Comparison of ENCODE assay signal across 8 cellular contexts in the genomic region with DNA sequence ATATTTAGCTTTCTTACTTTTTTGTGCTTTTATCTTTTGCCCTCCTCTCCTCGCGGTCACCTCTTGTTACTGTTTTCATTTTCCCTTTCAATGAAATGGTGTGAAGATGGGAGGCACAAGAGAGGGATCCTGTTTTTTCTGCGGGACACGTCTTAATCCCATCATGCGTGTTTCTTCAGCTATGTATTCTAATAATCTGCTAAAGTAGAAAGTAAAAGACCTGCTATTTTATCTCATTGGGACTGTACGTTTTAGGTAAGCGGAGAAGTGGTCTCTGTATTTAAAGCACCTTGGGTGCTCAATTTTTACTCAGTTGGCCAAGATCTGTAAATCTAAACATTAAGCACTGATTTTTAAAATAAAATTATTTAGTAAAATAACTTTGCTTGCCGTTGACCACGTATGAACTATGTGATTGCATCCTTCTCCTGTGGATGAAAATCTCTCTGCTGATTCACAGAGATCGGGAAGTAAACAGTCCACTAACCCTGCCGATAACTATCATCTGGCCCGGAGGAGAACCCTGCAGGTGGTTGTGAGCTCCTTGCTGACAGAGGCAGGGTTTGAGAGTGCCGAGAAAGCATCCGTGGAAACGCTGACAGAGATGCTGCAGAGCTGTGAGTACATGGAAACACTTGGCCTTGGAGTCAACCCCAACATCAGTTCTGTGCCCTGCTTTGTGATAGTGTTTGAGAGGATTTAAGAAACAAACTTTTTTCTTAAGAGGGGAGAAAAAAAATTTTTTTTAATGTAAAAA. TPM values are rescaled to one million over a fixed set of nuclear protein-coding genes. Genes with fewer than 3 reads are reported as not detected.
A peak's percentile ranks its signal among the peaks of the same experiment; 100 is the strongest.
DNase-seq lines count a peak whose midpoint lies in the region; ATAC-seq and TF ChIP-seq lines count a peak whose summit lies in the region.

No MANE protein-coding gene starts in this region.

- peak overlapping the region; percentile 63 for H3K4me2 ChIP-seq in mesenchymal stem cell (ENCODE audit: low read length, poor library complexity, severe bottlenecking)

- H4K91ac ChIP-seq in mesenchymal stem cell (ENCODE audit: low read length) = no peak overlapping the region

- H2BK5ac ChIP-seq in mesenchymal stem cell (ENCODE audit: low read depth, low read length, poor library complexity, severe bottlenecking) = no peak overlapping the region

- H2BK12ac ChIP-seq in mesenchymal stem cell (ENCODE audit: low read length in 2 of 2) = no peak overlapping the region

- H3K27me3 ChIP-seq in heart left ventricle (no peaks in the 10 kb centered on the region), body of pancreas (no peaks in the 10 kb centered on the region), mesenchymal stem cell (ENCODE audit: control insufficient read depth in 1 of 2, insufficient read depth in 1 of 2, low read length in 2 of 2) (no peaks in the 10 kb centered on the region), uterus (no peaks in the 10 kb centered on the region)

- H3K27ac ChIP-seq in heart left ventricle = peak overlapping the region in 11 of 12 donors; percentile 90 to 98 (median 95)
- H3K27ac ChIP-seq in body of pancreas = peak overlapping the region in 3 of 4 donors; percentile 85 to 96 (median 91)
- no peak overlapping the region for H3K27ac ChIP-seq in mesenchymal stem cell (ENCODE audit: low read length, poor library complexity, severe bottlenecking)
- peak overlapping the region; percentile 89 to 97 for H3K27ac ChIP-seq in uterus

- no peak overlapping the region for H3K18ac ChIP-seq in mesenchymal stem cell (ENCODE audit: low read depth in 1 of 2, low read length in 2 of 2)

- no peak for DNase-seq in heart left ventricle
- no peak for DNase-seq in left ventricle myocardium superior
- no peak for DNase-seq in body of pancreas
- no peak for DNase-seq in mesenchymal stem cell
- no peak for DNase-seq in uterus
- DNase-seq in SW480 (ENCODE audit: low spot score) = no peak
- no peak for DNase-seq in NCI-H2227 (lab: John Stamatoyannopoulos, UW; ENCODE audit: unreplicated experiment)

- H3K9ac ChIP-seq in mesenchymal stem cell (ENCODE audit: low read length) = peak overlapping the region; percentile 98

- no peak overlapping the region for H3K23ac ChIP-seq in mesenchymal stem cell (ENCODE audit: low read length in 2 of 2)

- intact Hi-C loops in heart left ventricle (cut with DNase I) (no loop called here), left ventricle myocardium superior (cut with micrococcal nuclease) (no loop called here), body of pancreas (cut with DNase I) (no loop called here), uterus (cut with DNase I; ENCODE audit: low total_unique reads) (no loop called here)

- no peak overlapping the region for H2AK5ac ChIP-seq in mesenchymal stem cell (ENCODE audit: low read length, severe bottlenecking)

- H3K9me3 ChIP-seq in heart left ventricle (no peaks in the 10 kb centered on the region), body of pancreas (no peaks in the 10 kb centered on the region), mesenchymal stem cell (ENCODE audit: control insufficient read depth, low read length) (no peaks in the 10 kb centered on the region), uterus (no peaks in the 10 kb centered on the region)

- no peak overlapping the region for H2AFZ ChIP-seq in mesenchymal stem cell (ENCODE audit: low read depth, low read length)

- H3K4me1 ChIP-seq in heart left ventricle (peaks cover 3 to 72% (median 44%) of the 10 kb centered on the region in 12 donors), body of pancreas (peaks cover 51% of the 10 kb centered on the region), mesenchymal stem cell (ENCODE audit: control insufficient read depth, insufficient read depth, low read depth, low read length) (peaks cover 18% of the 10 kb centered on the region), uterus (peaks cover 6 to 17% of the 10 kb centered on the region in 2 donors)

- no peak overlapping the region for H2BK120ac ChIP-seq in mesenchymal stem cell (ENCODE audit: low read depth, low read length)

- WGBS in heart left ventricle, 4 donors = 15 to 22% (median 17%) methylated on average over 15 of the region's 15 CpGs
- 2 to 11% methylated on average over 12 to 15 of the region's 15 CpGs for WGBS in body of pancreas, 2 donors
- WGBS in mesenchymal stem cell = 68% methylated on average over 8 of the region's 15 CpGs

- no peak for TF ChIP-seq POLR2A in heart left ventricle (IDR thresholded peaks at IDR 0.05)
- TF ChIP-seq POLR2A in body of pancreas (IDR thresholded peaks at IDR 0.05) = no peak
- TF ChIP-seq POLR2A in uterus (IDR thresholded peaks at IDR 0.05) = no peak
- TF ChIP-seq POLR2A in GM18505 (IDR thresholded peaks at IDR 0.05; ENCODE audit: borderline replicate concordance, extremely low read depth, insufficient read depth, insufficient read length) = no peak

- no peak overlapping the region for H3K14ac ChIP-seq in mesenchymal stem cell (ENCODE audit: low read length in 2 of 2)

- no peak overlapping the region for H2BK15ac ChIP-seq in mesenchymal stem cell (ENCODE audit: low read depth, poor library complexity, severe bottlenecking)

- H3K36me3 ChIP-seq in heart left ventricle (peaks cover 3 to 47% (median 42%) of the 10 kb centered on the region in 9 donors), body of pancreas (replicated peaks in 1 of 2; ENCODE audit: insufficient read depth in 1 of 2, low read depth in 2 of 2) (peaks cover 2 to 9% of the 10 kb centered on the region in 2 donors), mesenchymal stem cell (ENCODE audit: control insufficient read depth in 1 of 2, insufficient read depth in 2 of 2, low read depth in 1 of 2, low read length in 2 of 2) (peaks cover 18 to 38% of the 10 kb centered on the region in 2 experiments), uterus (no peaks in the 10 kb centered on the region)

- peak overlapping the region; percentile 47 to 86 (median 72) for H3K4me3 ChIP-seq in heart left ventricle
- peak overlapping the region; percentile 53 to 56 for H3K4me3 ChIP-seq in body of pancreas
- peak overlapping the region in 1 of 2 experiments; percentile 89 for H3K4me3 ChIP-seq in mesenchymal stem cell (ENCODE audit: insufficient read depth in 1 of 2, low read depth in 1 of 2, low read length in 2 of 2)
- H3K4me3 ChIP-seq in uterus = peak overlapping the region; percentile 51 to 59

- TF ChIP-seq CTCF in heart left ventricle (IDR thresholded peaks at IDR 0.05) (no peak), body of pancreas (IDR thresholded peaks at IDR 0.05) (peak in 4 of 7 experiments; percentile 8 to 26 (median 20)), uterus (IDR thresholded peaks at IDR 0.05) (no peak)

- peaks cover 14% of the 10 kb centered on the region for H3K79me1 ChIP-seq in mesenchymal stem cell (replicated peaks; ENCODE audit: low read length, poor library complexity, severe bottlenecking)

- no peak overlapping the region for H4K8ac ChIP-seq in mesenchymal stem cell (ENCODE audit: low read length)

- ATAC-seq in heart left ventricle (no peak), left ventricle myocardium superior (no peak), body of pancreas (no peak), GM18505 (IDR thresholded peaks at IDR 0.05; ENCODE audit: unreplicated experiment) (no peak)

- no peak overlapping the region for H3K4ac ChIP-seq in mesenchymal stem cell (ENCODE audit: low read depth in 1 of 2, low read length in 2 of 2)

RNA-seq across cellular contexts. Expression of gene TAF8, which starts 0.8 kb away (rescaled TPM):
- total RNA-seq in heart left ventricle (10 to 100 TPM; 24.4 to 38.7 (median 28.4) TPM), left ventricle myocardium superior (32.2 TPM), body of pancreas (10 to 100 TPM in 1 of 2 donors, 1 to 10 TPM in 1; 7.6 to 18.2 TPM), uterus (10 to 100 TPM; 16.0 to 45.6 (median 37.5) TPM)
- 10 to 100 TPM; 18.5 to 24.7 TPM for polyA plus RNA-seq in heart left ventricle
- 17.9 TPM for polyA plus RNA-seq in mesenchymal stem cell (2013, experiment 1 of 2)
- polyA plus RNA-seq in mesenchymal stem cell (2013, experiment 2 of 2) = 18.2 TPM

Comparison
In these comparisons a context has a peak if more than half of its experiments do, and no peak if none do; other contexts are left out.
1. CTCF ChIP-seq: peak in body of pancreas (4 of 7); none in heart left ventricle (0 of 12) and uterus (0 of 4).